8 cellular contexts compared by ENCODE assay signal in the genomic region with DNA sequence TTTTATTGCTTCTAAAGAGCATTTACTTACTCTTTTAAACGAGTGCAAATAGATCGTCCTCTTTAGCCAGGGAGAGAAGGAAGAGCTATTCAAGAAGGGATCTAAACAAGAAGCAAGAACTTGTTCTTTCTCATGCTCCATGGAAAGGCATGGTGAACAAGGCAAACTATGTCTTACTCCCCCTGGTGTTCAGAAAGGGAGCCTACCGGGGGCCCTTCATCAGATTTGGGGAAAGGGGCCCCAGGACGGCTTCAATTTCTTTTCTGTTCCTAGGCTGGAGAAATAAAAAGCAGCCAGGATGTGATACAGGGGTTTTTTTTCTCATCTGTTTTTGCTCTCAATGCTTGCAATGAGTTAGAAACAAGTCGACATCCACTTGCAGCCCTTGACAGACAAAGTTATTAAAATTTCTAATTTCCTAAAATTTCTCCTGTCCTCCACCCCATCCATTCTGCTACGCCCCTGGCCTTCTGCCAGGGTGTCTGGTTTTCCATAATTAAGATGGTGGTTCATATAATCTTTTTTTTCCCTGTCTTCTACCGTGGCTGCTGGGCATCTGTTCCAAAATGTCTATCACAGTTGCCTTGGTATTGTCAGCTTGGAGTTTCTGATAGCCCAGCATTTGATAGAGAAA.
DNase-seq lines count a peak whose midpoint lies in the region; ATAC-seq, FAIRE-seq and TF ChIP-seq lines count a peak whose summit lies in the region.

No MANE protein-coding gene starts in this region.

- H3K36me3 ChIP-seq in A673 (ENCODE audit: insufficient read depth, low read length, poor library complexity, severe bottlenecking) = no peaks in the 10 kb centered on the region

- no peaks in the 10 kb centered on the region for H3K9me3 ChIP-seq in A673 (ENCODE audit: low read depth, low read length, poor library complexity, severe bottlenecking)

- ATAC-seq in activated B cell treated with CpG ODN at 0.5 μM for 24 hours (ENCODE audit: low read depth) = peak; percentile 60
- peak; percentile 22 for ATAC-seq in left ventricle myocardium superior
- ATAC-seq in HG02870 (IDR thresholded peaks at IDR 0.05; ENCODE audit: unreplicated experiment) = no peak
- no peak for ATAC-seq in HG03521 (IDR thresholded peaks at IDR 0.05; ENCODE audit: unreplicated experiment)

- H3K36me3 Mint-ChIP-seq in activated B cell treated with CpG ODN at 0.5 μM for 24 hours (ENCODE audit: low read depth) = no peaks in the 10 kb centered on the region

- intact Hi-C loops in A673 (cut with micrococcal nuclease; ENCODE audit: unreplicated experiment) (loop anchor here (1.0 to 5.0 kb wide), 3 partner anchors 226 to 329 kb away; no protein-coding TSS in a partner anchor), activated B cell treated with CpG ODN at 0.5 μM for 24 hours (cut with micrococcal nuclease) (loop anchor here (1.0 to 10.0 kb wide), 4 partner anchors 237 to 1430 kb away; no protein-coding TSS in a partner anchor), left ventricle myocardium superior (cut with micrococcal nuclease) (loop anchor here (10.0 kb wide), 1 partner anchor 228 kb away; no protein-coding TSS in a partner anchor)

- FAIRE-seq in G401.6 (lab: Jason Lieb, UNC) = peak; percentile 46

- TF ChIP-seq CTCF in A673 (conservative IDR thresholded peaks at IDR 0.05; ENCODE audit: low read depth, low read length) (peak; percentile 77), activated B cell treated with CpG ODN at 0.5 μM for 24 hours (IDR thresholded peaks at IDR 0.05) (no peak)

- DNase-seq in A673 (ENCODE audit: low spot score) = peak; percentile 63
- DNase-seq in LoVo (ENCODE audit: low spot score) = peak; percentile 23
- DNase-seq in activated B cell treated with CpG ODN at 0.5 μM for 24 hours = no peak
- DNase-seq in left ventricle myocardium superior = peak; percentile 37
- DNase-seq in stimulated activated CD4-positive, alpha-beta T cell treated with anti-CD3 and anti-CD28 coated beads, Interleukin-2, amount 100 ng/mL, for 4 hours (ENCODE audit: low read depth) = peak; percentile 1

- no TSS peak for BruUV-seq in A673 (replicated peaks; lab: Mats Ljungman, UMichigan)

- no peaks in the 10 kb centered on the region for H3K9me3 Mint-ChIP-seq in activated B cell treated with CpG ODN at 0.5 μM for 24 hours

- H3K27me3 ChIP-seq in A673 (replicated peaks; ENCODE audit: insufficient read depth, low read depth, low read length, poor library complexity) = no peaks in the 10 kb centered on the region

- POLR2A ChIA-PET in A673 (lab: Charles Lee; ENCODE audit: low non-redundant PET) (no interaction called here), activated B cell treated with CpG ODN at 0.5 μM for 24 hours (lab: Charles Lee) (no interaction called here)

- H3K27ac ChIP-seq in A673 (ENCODE audit: low read depth, low read length, poor library complexity, severe bottlenecking) = no peak overlapping the region

- no peak overlapping the region for H3K27ac Mint-ChIP-seq in activated B cell treated with CpG ODN at 0.5 μM for 24 hours

- H3K4me1 ChIP-seq in A673 (ENCODE audit: insufficient read depth, low read length, poor library complexity, severe bottlenecking) = no peaks in the 10 kb centered on the region

- no peaks in the 10 kb centered on the region for H3K4me1 Mint-ChIP-seq in activated B cell treated with CpG ODN at 0.5 μM for 24 hours

- peaks cover 13% of the 10 kb centered on the region for H3K27me3 Mint-ChIP-seq in activated B cell treated with CpG ODN at 0.5 μM for 24 hours

- no peak overlapping the region for H3K4me3 ChIP-seq in A673 (ENCODE audit: low read depth, low read length, poor library complexity, severe bottlenecking)

- CTCF ChIA-PET in A673 (lab: Charles Lee) = interaction anchor here (0.6 to 0.8 kb wide), 3 partner anchors 12 to 266 kb away, joined by 3 to 5 read pairs (median 4); no protein-coding TSS in a partner anchor
- CTCF ChIA-PET in activated B cell treated with CpG ODN at 0.5 μM for 24 hours (lab: Charles Lee) = interaction anchor here (0.6 to 1.9 kb wide), 5 partner anchors 11 to 1431 kb away, joined by 3 to 4 read pairs (median 3); no protein-coding TSS in a partner anchor

- H3K4me3 Mint-ChIP-seq in activated B cell treated with CpG ODN at 0.5 μM for 24 hours = no peak overlapping the region

Comparison
In these comparisons a context has a peak if more than half of its experiments do, and no peak if none do; other contexts are left out.
1. ATAC-seq: peak in activated B cell treated with CpG ODN at 0.5 μM for 24 hours (single experiment) and left ventricle myocardium superior (single experiment); none in HG02870 (single experiment) and HG03521 (single experiment).